ENCODE assay signal across 22 cellular contexts in genomic region chrX:19646298-19646697, GRCh38.
DNase-seq lines count a peak whose midpoint lies in the region; ATAC-seq and TF ChIP-seq lines count a peak whose summit lies in the region.
"Had no signal": no experiment of that assay in that cellular context is flagged by ENCODE, and none has a peak within 500 bp of the region (broad histone marks: within the 10 kb centered on the region; RNA-seq: fewer than 3 reads in every experiment).

No MANE protein-coding gene starts in this region.

- ATAC-seq in GM18873 (IDR thresholded peaks at IDR 0.05; ENCODE audit: low FRiP score, unreplicated experiment), result no peak

- H3K9me3 ChIP-seq in SJCRH30 (replicated peaks) (no peaks in the 10 kb centered on the region), prostate gland (no peaks in the 10 kb centered on the region), tibial nerve (no peaks in the 10 kb centered on the region)
- H3K9me3 ChIP-seq: Peyer's patch, SJSA1 had no signal

- H3K27ac ChIP-seq in SJCRH30 (peak overlapping the region; percentile 21), temporal lobe (ENCODE audit: low read depth, low read length) (peak overlapping the region; percentile 85), prostate gland (no peak overlapping the region), tibial nerve (no peak overlapping the region)
- H3K27ac ChIP-seq: C4-2B, Peyer's patch, SJSA1 had no signal

- H3K27me3 ChIP-seq in SJCRH30 (no peaks in the 10 kb centered on the region), prostate gland (replicated peaks; ENCODE audit: insufficient read depth) (no peaks in the 10 kb centered on the region), tibial nerve (no peaks in the 10 kb centered on the region)
- H3K27me3 ChIP-seq: Peyer's patch, SJSA1 had no signal

- H3K4me1 ChIP-seq in SJCRH30, result peaks cover 9% of the 10 kb centered on the region
- H3K4me1 ChIP-seq in prostate gland (replicated peaks), result no peaks in the 10 kb centered on the region
- H3K4me1 ChIP-seq in tibial nerve, result peaks cover 0 to 22% (median 7%) of the 10 kb centered on the region in 4 donors
- H3K4me1 ChIP-seq: Peyer's patch, SJSA1 had no signal

- intact Hi-C loops in prostate gland (cut with DNase I), result no loop called here

- DNase-seq in NCI-H82 (lab: John Stamatoyannopoulos, UW) (peak; percentile 6), NCI-H82 treated with DMSO at 0.1 percent for 48 hours (lab: John Stamatoyannopoulos, UW; ENCODE audit: unreplicated experiment) (no peak), SJCRH30 (peak; percentile 43 to 79), myocyte (ENCODE audit: low read depth) (peak; percentile 42), prostate gland (ENCODE audit: low spot score) (no peak), tibial nerve (ENCODE audit: low spot score in 2 of 2) (no peak)
- DNase-seq: 8988T, COR-L47, DMS 273 treated with DMSO at 0.1 percent for 48 hours, DMS79 treated with DMSO at 0.1 percent for 48 hours, GOT3, HCEC 1CT, Karpas-422, NCI-H1694 treated with DMSO at 0.1 percent for 48 hours, NCI-H2081 treated with DMSO at 0.1 percent for 48 hours, NCI-H446 treated with DMSO at 0.1 percent for 48 hours, NCI-H69, Peyer's patch had no signal

- TF ChIP-seq CTCF in prostate gland (IDR thresholded peaks at IDR 0.05) (no peak), tibial nerve (IDR thresholded peaks at IDR 0.05) (no peak)

- H3K4me3 ChIP-seq in SJCRH30 (no peak overlapping the region), prostate gland (no peak overlapping the region), tibial nerve (no peak overlapping the region)
- H3K4me3 ChIP-seq: Peyer's patch, SJSA1 had no signal

- 76% methylated on average over 4 of the region's 4 CpGs for WGBS in prostate gland
- WGBS in tibial nerve, 2 donors, result 53 to 66% methylated on average over 4 of the region's 4 CpGs

- H3K36me3 ChIP-seq in SJCRH30 (peaks cover 22% of the 10 kb centered on the region), prostate gland (no peaks in the 10 kb centered on the region), tibial nerve (no peaks in the 10 kb centered on the region)
- H3K36me3 ChIP-seq: Peyer's patch, SJSA1 had no signal

- no peak for TF ChIP-seq POLR2A in prostate gland (IDR thresholded peaks at IDR 0.05)
- TF ChIP-seq POLR2A in tibial nerve (IDR thresholded peaks at IDR 0.05), result no peak

- TF ChIP-seq EP300 in tibial nerve (IDR thresholded peaks at IDR 0.05), result no peak

Comparison
In these comparisons a context has a peak if more than half of its experiments do, and no peak if none do; other contexts are left out.
1. DNase-seq: peak in NCI-H82 (single experiment), SJCRH30 (2 of 2) and myocyte (single experiment); none in NCI-H82 treated with DMSO at 0.1 percent for 48 hours (single experiment), prostate gland (single experiment) and tibial nerve (0 of 2).
2. H3K27ac ChIP-seq: peak in SJCRH30 (single experiment) and temporal lobe (single experiment); none in prostate gland (0 of 2) and tibial nerve (0 of 4).